ENCODE assay signal across 20 cellular contexts in genomic region chr11:62456630-62457029, GRCh38.
DNase-seq lines count a peak whose midpoint lies in the region; ATAC-seq, FAIRE-seq and TF ChIP-seq lines count a peak whose summit lies in the region.
"Had no signal": no experiment of that assay in that cellular context is flagged by ENCODE, and none has a peak within 500 bp of the region (broad histone marks: within the 10 kb centered on the region; RNA-seq: fewer than 3 reads in every experiment).

No MANE protein-coding gene starts in this region.

- DNase-seq in DMS53 (lab: John Stamatoyannopoulos, UW): peak; percentile 69
- peak; percentile 90 for DNase-seq in NCI-H146 (lab: John Stamatoyannopoulos, UW)
- DNase-seq in NCI-H510A treated with DMSO at 0.1 percent for 48 hours (lab: John Stamatoyannopoulos, UW): peak; percentile 88
- DNase-seq in iPS DF 19.7 (ENCODE audit: low read depth, low spot score): peak; percentile 28
- DNase-seq in posterior cingulate gyrus: no peak
- no peak for DNase-seq in effector CD4-positive, alpha-beta T cell
- DNase-seq in D721Med (ENCODE audit: insufficient read length, low spot score): no peak
- DNase-seq: activated naive CD4-positive, alpha-beta T cell; amniotic stem cell; caudate nucleus; DMS 273 treated with DMSO at 0.1 percent for 48 hours; dorsolateral prefrontal cortex; left ventricle myocardium inferior; NCI-H2227 treated with DMSO at 0.1 percent for 48 hours; Right ventricle myocardium superior; stimulated activated CD8-positive, alpha-beta memory T cell treated with anti-CD3 and anti-CD28 coated beads, Interleukin-4, amount 100 ng/mL, for 48 hours; substantia nigra; T-cell had no signal

- no peak for FAIRE-seq in D721Med (lab: Jason Lieb, UNC)
- FAIRE-seq: GM12892 had no signal

- no peak for ATAC-seq in GM18505 (IDR thresholded peaks at IDR 0.05; ENCODE audit: unreplicated experiment)
- ATAC-seq: T-cell had no signal

- intact Hi-C loops in posterior cingulate gyrus (cut with DNase I): no loop called here

- no peak for TF ChIP-seq POLR2A in GM18505 (IDR thresholded peaks at IDR 0.05; ENCODE audit: borderline replicate concordance, extremely low read depth, insufficient read depth, insufficient read length)

- no peak for TF ChIP-seq CTCF in D721Med (IDR thresholded peaks at IDR 0.05; ENCODE audit: insufficient read depth, missing control alignments)

Comparison
In these comparisons a context has a peak if more than half of its experiments do, and no peak if none do; other contexts are left out.
1. DNase-seq: peak in DMS53 (single experiment), NCI-H146 (single experiment), NCI-H510A treated with DMSO at 0.1 percent for 48 hours (single experiment) and iPS DF 19.7 (single experiment); none in posterior cingulate gyrus (0 of 10), effector CD4-positive, alpha-beta T cell (single experiment) and D721Med (single experiment).